Comparison of ENCODE assay signal across 28 cellular contexts in genomic region chr2:127552846-127553245, GRCh38. TPM values are rescaled to one million over a fixed set of nuclear protein-coding genes. Genes with fewer than 3 reads are reported as not detected.
"Had no signal": no experiment of that assay in that cellular context is flagged by ENCODE, and none has a peak within 500 bp of the region (broad histone marks: within the 10 kb centered on the region; RNA-seq: fewer than 3 reads in every experiment).

No MANE protein-coding gene starts in this region.

- DNase-seq: colonic mucosa; cortex of kidney; dermis blood vessel endothelial cell; dorsolateral prefrontal cortex; effector CD4-positive, alpha-beta T cell; effector CD8-positive, alpha-beta T cell; effector memory CD4-positive, alpha-beta T cell; effector memory CD8-positive, alpha-beta T cell; endodermal cell; erythroblast; esophagus squamous epithelium; foreskin fibroblast; foreskin keratinocyte; foreskin melanocyte; gastrocnemius medialis; glutamatergic neuron; head of caudate nucleus; heart left ventricle; heart right ventricle had no signal

- H3K4me3 Mint-ChIP-seq: dendritic cell treated with granulocyte-macrophage colony-stimulating factor and Interleukin-4, amounts not matched to agents 40 ng/mL and 50 ng/mL, for 4 days; effector memory CD8-positive, alpha-beta T cell; endodermal cell had no signal

- H3K9me3 ChIP-seq: colonic mucosa, esophagus squamous epithelium, gastrocnemius medialis had no signal

- H3K27ac ChIP-seq: colonic mucosa, coronary artery, dorsolateral prefrontal cortex, epithelial cell of prostate, esophagus muscularis mucosa, esophagus squamous epithelium, foreskin keratinocyte, gastrocnemius medialis, gastroesophageal sphincter, heart left ventricle, heart right ventricle had no signal

- H3K4me1 ChIP-seq: colonic mucosa, esophagus muscularis mucosa, esophagus squamous epithelium, foreskin keratinocyte, gastrocnemius medialis, gastroesophageal sphincter, heart left ventricle, heart right ventricle had no signal

- ATAC-seq: effector memory CD8-positive, alpha-beta T cell; esophagus mucosa; foreskin keratinocyte; gastrocnemius medialis; gastroesophageal sphincter; heart right ventricle had no signal

- H3K27me3 ChIP-seq: colonic mucosa, esophagus muscularis mucosa, gastrocnemius medialis, heart left ventricle had no signal

- H3K27ac Mint-ChIP-seq: dendritic cell treated with granulocyte-macrophage colony-stimulating factor and Interleukin-4, amounts not matched to agents 40 ng/mL and 50 ng/mL, for 4 days; effector memory CD8-positive, alpha-beta T cell; endodermal cell had no signal

- H3K36me3 ChIP-seq: colonic mucosa, esophagus muscularis mucosa, esophagus squamous epithelium, gastrocnemius medialis, gastroesophageal sphincter, heart left ventricle, heart right ventricle had no signal

- H3K4me3 ChIP-seq: colonic mucosa, coronary artery, dorsolateral prefrontal cortex, esophagus muscularis mucosa, esophagus squamous epithelium, gastrocnemius medialis, gastroesophageal sphincter, heart left ventricle, heart right ventricle had no signal

RNA-seq across cellular contexts. Expression of gene MYO7B, which starts 17.4 kb away (rescaled TPM):
- total RNA-seq: dermis blood vessel endothelial cell, endothelial cell of umbilical vein, epithelial cell of proximal tubule, foreskin keratinocyte had no signal
- polyA plus RNA-seq: fibroblast of lung had no signal
